17 cellular contexts compared by ENCODE assay signal in the genomic region with DNA sequence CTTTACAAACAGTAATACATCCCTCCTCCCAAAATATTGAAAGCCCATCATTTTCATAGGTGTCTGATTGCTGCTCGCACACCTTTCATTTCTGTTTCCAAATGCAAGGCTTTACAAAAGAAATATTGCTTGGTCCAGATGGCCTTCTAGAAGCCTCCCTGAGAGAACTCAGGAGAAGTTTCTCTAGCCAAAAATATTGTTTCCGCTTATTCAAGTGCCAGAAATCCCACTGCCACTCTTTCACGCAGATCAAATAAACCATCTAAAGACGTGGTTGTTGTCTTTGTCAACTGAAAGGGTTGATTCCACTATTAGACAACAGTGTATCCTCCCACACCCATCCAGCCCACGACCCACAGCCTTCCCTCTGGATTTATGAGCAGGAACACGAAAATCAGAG.
DNase-seq lines count a peak whose midpoint lies in the region; ATAC-seq and TF ChIP-seq lines count a peak whose summit lies in the region.
"Had no signal": no experiment of that assay in that cellular context is flagged by ENCODE, and none has a peak within 500 bp of the region (broad histone marks: within the 10 kb centered on the region; RNA-seq: fewer than 3 reads in every experiment).

No MANE protein-coding gene starts in this region.

- no peaks in the 10 kb centered on the region for H3K9me3 Mint-ChIP-seq in activated T-helper 1 cell treated with anti-CD3 and anti-CD28 coated beads, Interleukin-12 subunit alpha, Interleukin-12 subunit beta, Interleukin-2, Interleukin-4 antibody, amounts not matched to agents 30 ng/mL and 10 ng/mL and 1 ng/mL, durations not matched to agents 14 hours and 24 hours and 36 hours
- no peaks in the 10 kb centered on the region for H3K9me3 Mint-ChIP-seq in effector memory CD8-positive, alpha-beta T cell
- H3K9me3 Mint-ChIP-seq: CD8-positive, alpha-beta memory T cell had no signal

- no peak for TF ChIP-seq CTCF in HEK293 (tag by site-specific recombination; IDR thresholded peaks at IDR 0.05)

- H3K27ac Mint-ChIP-seq in activated T-helper 1 cell treated with anti-CD3 and anti-CD28 coated beads, Interleukin-12 subunit alpha, Interleukin-12 subunit beta, Interleukin-2, Interleukin-4 antibody, amounts not matched to agents 30 ng/mL and 10 ng/mL and 1 ng/mL, durations not matched to agents 14 hours and 24 hours and 36 hours = no peak overlapping the region
- H3K27ac Mint-ChIP-seq in effector memory CD8-positive, alpha-beta T cell = no peak overlapping the region
- H3K27ac Mint-ChIP-seq: CD8-positive, alpha-beta memory T cell had no signal

- intact Hi-C loops in activated T-helper 1 cell treated with anti-CD3 and anti-CD28 coated beads, Interleukin-12 subunit alpha, Interleukin-12 subunit beta, Interleukin-2, Interleukin-4 antibody, amounts not matched to agents 30 ng/mL and 10 ng/mL and 1 ng/mL, durations not matched to agents 14 hours and 24 hours and 36 hours (cut with micrococcal nuclease) = no loop called here

- CTCF ChIA-PET in HEK293 (lab: Yijun Ruan, JAX) = no interaction called here

- no peak overlapping the region for H3K4me3 Mint-ChIP-seq in activated T-helper 1 cell treated with anti-CD3 and anti-CD28 coated beads, Interleukin-12 subunit alpha, Interleukin-12 subunit beta, Interleukin-2, Interleukin-4 antibody, amounts not matched to agents 30 ng/mL and 10 ng/mL and 1 ng/mL, durations not matched to agents 14 hours and 24 hours and 36 hours
- no peak overlapping the region for H3K4me3 Mint-ChIP-seq in effector memory CD8-positive, alpha-beta T cell
- H3K4me3 Mint-ChIP-seq: CD8-positive, alpha-beta memory T cell had no signal

- no peaks in the 10 kb centered on the region for H3K27me3 ChIP-seq in layer of hippocampus (ENCODE audit: control insufficient read depth, insufficient read depth, low read length)
- H3K27me3 ChIP-seq: BLaER1 had no signal

- H3K36me3 Mint-ChIP-seq in activated T-helper 1 cell treated with anti-CD3 and anti-CD28 coated beads, Interleukin-12 subunit alpha, Interleukin-12 subunit beta, Interleukin-2, Interleukin-4 antibody, amounts not matched to agents 30 ng/mL and 10 ng/mL and 1 ng/mL, durations not matched to agents 14 hours and 24 hours and 36 hours (ENCODE audit: low read depth) = no peaks in the 10 kb centered on the region
- no peaks in the 10 kb centered on the region for H3K36me3 Mint-ChIP-seq in effector memory CD8-positive, alpha-beta T cell (ENCODE audit: insufficient read depth)

- no peak for ATAC-seq in GM21528 (IDR thresholded peaks at IDR 0.05; ENCODE audit: low FRiP score, unreplicated experiment)
- no peak for ATAC-seq in effector memory CD8-positive, alpha-beta T cell (replicated peaks)

- peaks cover 8% of the 10 kb centered on the region for H3K4me1 ChIP-seq in HEK293 (ENCODE audit: control insufficient read depth, insufficient read depth, low read length)

- H3K4me3 ChIP-seq in HEK293 (ENCODE audit: low read depth, low read length) = no peak overlapping the region
- H3K4me3 ChIP-seq: BLaER1, GM23248 had no signal

- H3K4me1 Mint-ChIP-seq in activated T-helper 1 cell treated with anti-CD3 and anti-CD28 coated beads, Interleukin-12 subunit alpha, Interleukin-12 subunit beta, Interleukin-2, Interleukin-4 antibody, amounts not matched to agents 30 ng/mL and 10 ng/mL and 1 ng/mL, durations not matched to agents 14 hours and 24 hours and 36 hours (ENCODE audit: low read depth) = no peaks in the 10 kb centered on the region
- peaks cover 0 to 2% of the 10 kb centered on the region in 2 donors for H3K4me1 Mint-ChIP-seq in effector memory CD8-positive, alpha-beta T cell (ENCODE audit: low read depth in 2 of 2)
- H3K4me1 Mint-ChIP-seq: CD8-positive, alpha-beta memory T cell had no signal

- H3K9me3 ChIP-seq in HEK293 (ENCODE audit: control insufficient read depth, insufficient read depth, low read depth, low read length) = no peaks in the 10 kb centered on the region
- H3K9me3 ChIP-seq: BLaER1, Caco-2 had no signal

- H3K36me3 ChIP-seq in HEK293 (ENCODE audit: control insufficient read depth in 2 of 2, insufficient read depth in 1 of 2, low read length in 2 of 2) = no peaks in the 10 kb centered on the region
- H3K36me3 ChIP-seq: BLaER1 had no signal

- POLR2A ChIA-PET in HEK293 (lab: Yijun Ruan, JAX) = no interaction called here

- H3K27ac ChIP-seq in HEK293 (ENCODE audit: extremely low read depth, low read depth, low read length) = no peak overlapping the region
- peak overlapping the region; percentile 10 for H3K27ac ChIP-seq in layer of hippocampus (ENCODE audit: low read depth, low read length)
- H3K27ac ChIP-seq: BLaER1, GM23248, HL-60 had no signal

- DNase-seq in NCI-H1417 (lab: John Stamatoyannopoulos, UW) (peak in 2 of 3 experiments; percentile 60 to 82), NCI-H1417 treated with DMSO at 0.1 percent for 48 hours (lab: John Stamatoyannopoulos, UW) (no peak), NCI-H748 treated with DMSO at 0.1 percent for 48 hours (lab: John Stamatoyannopoulos, UW) (peak; percentile 51)
- no peak for DNase-seq in activated T-helper 1 cell treated with anti-CD3 and anti-CD28 coated beads, Interleukin-12 subunit alpha, Interleukin-12 subunit beta, Interleukin-2, Interleukin-4 antibody, amounts not matched to agents 30 ng/mL and 10 ng/mL and 1 ng/mL, durations not matched to agents 14 hours and 24 hours and 36 hours (ENCODE audit: low spot score)
- no peak for DNase-seq in effector memory CD8-positive, alpha-beta T cell
- DNase-seq: 8988T; AML-193; Caco-2; CD8-positive, alpha-beta memory T cell; DND-41; GM23248; IMR-90 had no signal

- H3K27me3 Mint-ChIP-seq in activated T-helper 1 cell treated with anti-CD3 and anti-CD28 coated beads, Interleukin-12 subunit alpha, Interleukin-12 subunit beta, Interleukin-2, Interleukin-4 antibody, amounts not matched to agents 30 ng/mL and 10 ng/mL and 1 ng/mL, durations not matched to agents 14 hours and 24 hours and 36 hours (ENCODE audit: insufficient read depth) = peaks cover 46% of the 10 kb centered on the region
- peaks cover 0 to 22% of the 10 kb centered on the region in 2 donors for H3K27me3 Mint-ChIP-seq in effector memory CD8-positive, alpha-beta T cell
- H3K27me3 Mint-ChIP-seq: CD8-positive, alpha-beta memory T cell had no signal

TF ChIP-seq in HEK293, 187 proteins besides CTCF, POLR2A, EP300 and RAD21:
- no peak for TF ChIP-seq BCL11A (tag by site-specific recombination; IDR thresholded peaks at IDR 0.05; ENCODE audit: low read depth)
- peak; percentile 39; the same call in 1 of the 2 replicates for TF ChIP-seq EGR2 (tag by site-specific recombination; IDR thresholded peaks at IDR 0.05; ENCODE audit: low read depth)
- TF ChIP-seq ZBTB21 (tag by site-specific recombination; IDR thresholded peaks at IDR 0.05) = no peak
- no peak for TF ChIP-seq ZSCAN30 (tag by site-specific recombination; IDR thresholded peaks at IDR 0.05)
- TF ChIP-seq ZFHX2 (tag by site-specific recombination; conservative IDR thresholded peaks at IDR 0.05) = peak; percentile 73
- TF ChIP-seq ZNF37A (tag by site-specific recombination; IDR thresholded peaks at IDR 0.05) = no peak

Comparison
In these comparisons a context has a peak if more than half of its experiments do, and no peak if none do; other contexts are left out.
1. DNase-seq: peak in NCI-H1417 (2 of 3) and NCI-H748 treated with DMSO at 0.1 percent for 48 hours (single experiment); none in NCI-H1417 treated with DMSO at 0.1 percent for 48 hours (single experiment), activated T-helper 1 cell treated with anti-CD3 and anti-CD28 coated beads, Interleukin-12 subunit alpha, Interleukin-12 subunit beta, Interleukin-2, Interleukin-4 antibody, amounts not matched to agents 30 ng/mL and 10 ng/mL and 1 ng/mL, durations not matched to agents 14 hours and 24 hours and 36 hours (single experiment) and effector memory CD8-positive, alpha-beta T cell (0 of 3).